In genomic region chr11:61056981-61057380, GRCh38 we compare ENCODE assay signal across 15 cellular contexts.
DNase-seq lines count a peak whose midpoint lies in the region; TF ChIP-seq lines count a peak whose summit lies in the region.
"Had no signal": no experiment of that assay in that cellular context is flagged by ENCODE, and none has a peak within 500 bp of the region (broad histone marks: within the 10 kb centered on the region; RNA-seq: fewer than 3 reads in every experiment).

No MANE protein-coding gene starts in this region.

- no peaks in the 10 kb centered on the region for H3K9me3 Mint-ChIP-seq in T-helper 2 cell treated with Interferon-gamma antibody and Interleukin-4, amounts not matched to agents 5 μg/mL and 100 μg/mL, for 36 hours
- H3K9me3 Mint-ChIP-seq in activated naive CD4-positive, alpha-beta T cell treated with anti-CD3 and anti-CD28 coated beads, Interleukin-2, amount 50 U/mL, for 24 hours: no peaks in the 10 kb centered on the region

- no peaks in the 10 kb centered on the region for H3K27me3 Mint-ChIP-seq in T-helper 2 cell treated with Interferon-gamma antibody and Interleukin-4, amounts not matched to agents 5 μg/mL and 100 μg/mL, for 36 hours (ENCODE audit: low read depth)
- H3K27me3 Mint-ChIP-seq in activated naive CD4-positive, alpha-beta T cell treated with anti-CD3 and anti-CD28 coated beads, Interleukin-2, amount 50 U/mL, for 24 hours: no peaks in the 10 kb centered on the region

- no peak for TF ChIP-seq CTCF in coronary artery (IDR thresholded peaks at IDR 0.05)

- no peak overlapping the region for H3K4me3 ChIP-seq in coronary artery
- H3K4me3 ChIP-seq: BLaER1 treated with 17β-estradiol and CSF1 and Interleukin-3, amounts not matched to agents 10 nM and 100 nM; GM23248 had no signal

- no peak for DNase-seq in T-helper 2 cell treated with Interferon-gamma antibody and Interleukin-4, amounts not matched to agents 5 μg/mL and 100 μg/mL, for 36 hours (ENCODE audit: low spot score)
- DNase-seq in T-helper 2 cell: no peak
- DNase-seq in activated naive CD4-positive, alpha-beta T cell treated with Interleukin-2 at 50 U/mL for 16 hours: no peak
- peak; percentile 47 for DNase-seq in coronary artery (ENCODE audit: low spot score)
- no peak for DNase-seq in NCI-H1436 (lab: John Stamatoyannopoulos, UW)
- DNase-seq in iPS-NIHi7 (ENCODE audit: extremely low spot score): no peak
- DNase-seq in KG1 (lab: John Stamatoyannopoulos, UW): no peak
- DNase-seq: 8988T, GM23248, IMR-90, NCI-H2029, NCI-H526, OCI-M1 had no signal

- H3K27ac Mint-ChIP-seq in T-helper 2 cell treated with Interferon-gamma antibody and Interleukin-4, amounts not matched to agents 5 μg/mL and 100 μg/mL, for 36 hours: peak overlapping the region; percentile 91
- H3K27ac Mint-ChIP-seq in activated naive CD4-positive, alpha-beta T cell treated with anti-CD3 and anti-CD28 coated beads, Interleukin-2, amount 50 U/mL, for 24 hours: peak overlapping the region; percentile 17

- peaks cover 36% of the 10 kb centered on the region for H3K36me3 Mint-ChIP-seq in T-helper 2 cell treated with Interferon-gamma antibody and Interleukin-4, amounts not matched to agents 5 μg/mL and 100 μg/mL, for 36 hours (ENCODE audit: low read depth)
- H3K36me3 Mint-ChIP-seq in activated naive CD4-positive, alpha-beta T cell treated with anti-CD3 and anti-CD28 coated beads, Interleukin-2, amount 50 U/mL, for 24 hours: peaks cover 13% of the 10 kb centered on the region

- H3K27ac ChIP-seq in coronary artery: no peak overlapping the region
- H3K27ac ChIP-seq: BLaER1 treated with 17β-estradiol and CSF1 and Interleukin-3, amounts not matched to agents 10 nM and 100 nM; GM23248 had no signal

- peaks cover 76% of the 10 kb centered on the region for H3K4me1 Mint-ChIP-seq in T-helper 2 cell treated with Interferon-gamma antibody and Interleukin-4, amounts not matched to agents 5 μg/mL and 100 μg/mL, for 36 hours (ENCODE audit: low read depth)
- H3K4me1 Mint-ChIP-seq in activated naive CD4-positive, alpha-beta T cell treated with anti-CD3 and anti-CD28 coated beads, Interleukin-2, amount 50 U/mL, for 24 hours: peaks cover 73% of the 10 kb centered on the region

- H3K4me3 Mint-ChIP-seq in T-helper 2 cell treated with Interferon-gamma antibody and Interleukin-4, amounts not matched to agents 5 μg/mL and 100 μg/mL, for 36 hours: no peak overlapping the region
- H3K4me3 Mint-ChIP-seq in activated naive CD4-positive, alpha-beta T cell treated with anti-CD3 and anti-CD28 coated beads, Interleukin-2, amount 50 U/mL, for 24 hours: no peak overlapping the region
